In the genomic region with DNA sequence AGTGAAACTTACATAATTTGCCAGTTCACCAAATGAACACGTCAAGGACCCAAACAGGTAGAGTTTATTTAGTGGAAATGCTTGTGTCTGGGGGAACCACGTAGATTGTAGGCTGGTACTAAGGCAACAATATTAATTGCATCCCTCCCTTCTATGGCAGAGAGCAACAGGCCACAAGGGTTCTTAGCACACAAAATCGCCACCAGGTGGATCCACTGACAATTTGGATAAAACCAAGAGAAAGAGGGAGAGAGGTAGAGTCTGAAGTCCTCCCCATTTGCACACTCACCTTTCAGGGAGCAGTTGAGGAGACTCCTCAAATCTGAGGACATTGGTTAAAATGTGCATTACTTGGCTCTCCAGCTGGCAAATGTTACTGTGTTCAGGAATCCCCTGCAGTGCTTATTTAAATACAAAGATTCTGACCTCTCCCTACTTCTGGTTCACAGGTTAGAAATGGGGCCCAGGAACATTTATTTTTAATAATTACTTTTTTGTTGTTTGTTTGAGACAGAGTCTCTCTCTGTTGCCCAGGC, we compare ENCODE assay signal across 1 cellular context.
TF ChIP-seq lines count a peak whose summit lies in the region.

No MANE protein-coding gene starts in this region.

TF ChIP-seq in GM12878, 131 proteins besides CTCF, POLR2A, EP300 and RAD21 (continued from another document):
- TF ChIP-seq, protein P1, sequence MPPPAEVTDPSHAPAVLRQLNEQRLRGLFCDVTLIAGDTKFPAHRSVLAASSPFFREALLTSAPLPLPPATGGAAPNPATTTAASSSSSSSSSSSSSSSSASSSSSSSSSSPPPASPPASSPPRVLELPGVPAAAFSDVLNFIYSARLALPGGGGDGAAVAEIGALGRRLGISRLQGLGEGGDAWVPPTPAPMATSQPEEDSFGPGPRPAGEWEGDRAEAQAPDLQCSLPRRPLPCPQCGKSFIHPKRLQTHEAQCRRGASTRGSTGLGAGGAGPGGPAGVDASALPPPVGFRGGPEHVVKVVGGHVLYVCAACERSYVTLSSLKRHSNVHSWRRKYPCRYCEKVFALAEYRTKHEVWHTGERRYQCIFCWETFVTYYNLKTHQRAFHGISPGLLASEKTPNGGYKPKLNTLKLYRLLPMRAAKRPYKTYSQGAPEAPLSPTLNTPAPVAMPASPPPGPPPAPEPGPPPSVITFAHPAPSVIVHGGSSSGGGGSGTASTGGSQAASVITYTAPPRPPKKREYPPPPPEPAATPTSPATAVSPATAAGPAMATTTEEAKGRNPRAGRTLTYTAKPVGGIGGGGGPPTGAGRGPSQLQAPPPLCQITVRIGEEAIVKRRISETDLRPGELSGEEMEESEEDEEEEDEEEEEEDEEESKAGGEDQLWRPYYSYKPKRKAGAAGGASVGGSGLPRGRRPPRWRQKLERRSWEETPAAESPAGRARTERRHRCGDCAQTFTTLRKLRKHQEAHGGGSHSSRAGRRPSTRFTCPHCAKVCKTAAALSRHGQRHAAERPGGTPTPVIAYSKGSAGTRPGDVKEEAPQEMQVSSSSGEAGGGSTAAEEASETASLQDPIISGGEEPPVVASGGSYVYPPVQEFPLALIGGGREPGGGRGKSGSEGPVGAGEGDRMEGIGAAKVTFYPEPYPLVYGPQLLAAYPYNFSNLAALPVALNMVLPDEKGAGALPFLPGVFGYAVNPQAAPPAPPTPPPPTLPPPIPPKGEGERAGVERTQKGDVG (CRISPR knock-in tag; IDR thresholded peaks at IDR 0.05), result no peak
- TF ChIP-seq SUZ12 (IDR thresholded peaks at IDR 0.05; ENCODE audit: unreplicated experiment) (no peak), RCOR1 (conservative IDR thresholded peaks at IDR 0.05; ENCODE audit: low read depth, low read length) (no peak), ASH2L (IDR thresholded peaks at IDR 0.05; ENCODE audit: borderline replicate concordance, low read depth) (no peak), SMC3 (IDR thresholded peaks at IDR 0.05; ENCODE audit: borderline replicate concordance, low read length) (no peak), MEF2B (IDR thresholded peaks at IDR 0.05; ENCODE audit: partially characterized antibody, poor library complexity, severe bottlenecking) (no peak)
- TF ChIP-seq, protein P2, sequence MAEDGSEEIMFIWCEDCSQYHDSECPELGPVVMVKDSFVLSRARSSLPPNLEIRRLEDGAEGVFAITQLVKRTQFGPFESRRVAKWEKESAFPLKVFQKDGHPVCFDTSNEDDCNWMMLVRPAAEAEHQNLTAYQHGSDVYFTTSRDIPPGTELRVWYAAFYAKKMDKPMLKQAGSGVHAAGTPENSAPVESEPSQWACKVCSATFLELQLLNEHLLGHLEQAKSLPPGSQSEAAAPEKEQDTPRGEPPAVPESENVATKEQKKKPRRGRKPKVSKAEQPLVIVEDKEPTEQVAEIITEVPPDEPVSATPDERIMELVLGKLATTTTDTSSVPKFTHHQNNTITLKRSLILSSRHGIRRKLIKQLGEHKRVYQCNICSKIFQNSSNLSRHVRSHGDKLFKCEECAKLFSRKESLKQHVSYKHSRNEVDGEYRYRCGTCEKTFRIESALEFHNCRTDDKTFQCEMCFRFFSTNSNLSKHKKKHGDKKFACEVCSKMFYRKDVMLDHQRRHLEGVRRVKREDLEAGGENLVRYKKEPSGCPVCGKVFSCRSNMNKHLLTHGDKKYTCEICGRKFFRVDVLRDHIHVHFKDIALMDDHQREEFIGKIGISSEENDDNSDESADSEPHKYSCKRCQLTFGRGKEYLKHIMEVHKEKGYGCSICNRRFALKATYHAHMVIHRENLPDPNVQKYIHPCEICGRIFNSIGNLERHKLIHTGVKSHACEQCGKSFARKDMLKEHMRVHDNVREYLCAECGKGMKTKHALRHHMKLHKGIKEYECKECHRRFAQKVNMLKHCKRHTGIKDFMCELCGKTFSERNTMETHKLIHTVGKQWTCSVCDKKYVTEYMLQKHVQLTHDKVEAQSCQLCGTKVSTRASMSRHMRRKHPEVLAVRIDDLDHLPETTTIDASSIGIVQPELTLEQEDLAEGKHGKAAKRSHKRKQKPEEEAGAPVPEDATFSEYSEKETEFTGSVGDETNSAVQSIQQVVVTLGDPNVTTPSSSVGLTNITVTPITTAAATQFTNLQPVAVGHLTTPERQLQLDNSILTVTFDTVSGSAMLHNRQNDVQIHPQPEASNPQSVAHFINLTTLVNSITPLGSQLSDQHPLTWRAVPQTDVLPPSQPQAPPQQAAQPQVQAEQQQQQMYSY (CRISPR knock-in tag; IDR thresholded peaks at IDR 0.05), result no peak
